Comparison of ENCODE assay signal across 17 cellular contexts in genomic region chr7:48458701-48459509, GRCh38.
DNase-seq lines count a peak whose midpoint lies in the region; ATAC-seq and TF ChIP-seq lines count a peak whose summit lies in the region.
"Had no signal": no experiment of that assay in that cellular context is flagged by ENCODE, and none has a peak within 500 bp of the region (broad histone marks: within the 10 kb centered on the region; RNA-seq: fewer than 3 reads in every experiment).

No MANE protein-coding gene starts in this region.

- H3K9me3 Mint-ChIP-seq in nephron progenitor cell, result peaks cover 5% of the 10 kb centered on the region

- H3K27ac Mint-ChIP-seq in nephron progenitor cell, result peak overlapping the region; percentile 41

- no peaks in the 10 kb centered on the region for H3K36me3 Mint-ChIP-seq in nephron progenitor cell (ENCODE audit: low read depth)

- ATAC-seq in GM18868 (IDR thresholded peaks at IDR 0.05; ENCODE audit: unreplicated experiment), result peak; percentile 58
- ATAC-seq: K562 had no signal

- no peak for TF ChIP-seq CTCF in HL-60 (IDR thresholded peaks at IDR 0.05; ENCODE audit: insufficient read depth, low read length)
- TF ChIP-seq CTCF in nephron progenitor cell (IDR thresholded peaks at IDR 0.05), result no peak

- H3K27ac ChIP-seq in HL-60 (replicated peaks), result no peak overlapping the region

- H3K4me1 Mint-ChIP-seq in nephron progenitor cell, result peaks cover 21% of the 10 kb centered on the region

- no peak overlapping the region for H3K4me3 ChIP-seq in HL-60 (replicated peaks; ENCODE audit: insufficient read depth, low read length)
- H3K4me3 ChIP-seq: HAP-1, K562 had no signal

- H3K27me3 Mint-ChIP-seq in nephron progenitor cell (ENCODE audit: low read depth, poor library complexity), result peaks cover 8% of the 10 kb centered on the region

- H3K27me3 ChIP-seq in HL-60 (ENCODE audit: insufficient read depth, poor library complexity, severe bottlenecking), result no peaks in the 10 kb centered on the region

- DNase-seq in HL-60 (ENCODE audit: low read depth in 1 of 2, low spot score in 1 of 2) (peak; percentile 30 to 77), SKM-1 treated with dmso at 0.1 percent for 144 hours (lab: John Stamatoyannopoulos, UW; ENCODE audit: unreplicated experiment) (peak; percentile 36), nephron progenitor cell (no peak), T-helper 1 cell (no peak), NCI-H82 (lab: John Stamatoyannopoulos, UW) (no peak), C1 segment of cervical spinal cord (lab: John Stamatoyannopoulos, UW) (no peak)
- no peak for DNase-seq in stimulated activated CD4-positive, alpha-beta T cell treated with anti-CD3 and anti-CD28 coated beads, Interleukin-2, amount 100 ng/mL, for 48 hours
- DNase-seq: Caco-2, DMS53, NCI-H1092 treated with DMSO at 0.1 percent for 48 hours, NCI-H1694, NCI-H2107, NCI-H226, NCI-H69 had no signal

- H3K4me3 Mint-ChIP-seq in nephron progenitor cell, result no peak overlapping the region

Comparison
In these comparisons a context has a peak if more than half of its experiments do, and no peak if none do; other contexts are left out.
1. DNase-seq: peak in HL-60 (2 of 2) and SKM-1 treated with dmso at 0.1 percent for 144 hours (single experiment); none in nephron progenitor cell (single experiment), T-helper 1 cell (0 of 5), stimulated activated CD4-positive, alpha-beta T cell treated with anti-CD3 and anti-CD28 coated beads, Interleukin-2, amount 100 ng/mL, for 48 hours (0 of 2), NCI-H82 (single experiment) and C1 segment of cervical spinal cord (0 of 14).